ENCODE assay signal across 23 cellular contexts in genomic region chr10:117334075-117334474, GRCh38. TPM values are rescaled to one million over a fixed set of nuclear protein-coding genes. Genes with fewer than 3 reads are reported as not detected.
DNase-seq lines count a peak whose midpoint lies in the region; ATAC-seq, FAIRE-seq and TF ChIP-seq lines count a peak whose summit lies in the region.
"Had no signal": no experiment of that assay in that cellular context is flagged by ENCODE, and none has a peak within 500 bp of the region (broad histone marks: within the 10 kb centered on the region; RNA-seq: fewer than 3 reads in every experiment).

No MANE protein-coding gene starts in this region.

- TF ChIP-seq POLR2A in erythroblast (IDR thresholded peaks at IDR 0.05; ENCODE audit: low read length) (no peak), HepG2 (IDR thresholded peaks at IDR 0.05; ENCODE audit: insufficient read depth in 1 of 2, low read depth in 2 of 2, low read length in 2 of 2) (no peak)

- H3K27me3 ChIP-seq in HepG2 (ENCODE audit: control insufficient read depth in 1 of 2, insufficient read depth in 2 of 2, low read length in 2 of 2): no peaks in the 10 kb centered on the region
- H3K27me3 ChIP-seq: BE2C had no signal

- no peak overlapping the region for H3K4me2 ChIP-seq in HepG2 (ENCODE audit: low read depth, low read length)

- no peak for TF ChIP-seq RAD21 in HepG2 (CRISPR knock-in tag; IDR thresholded peaks at IDR 0.05)

- H3K27ac ChIP-seq in HepG2 (ENCODE audit: extremely low read length, insufficient read depth, low read length): no peak overlapping the region
- H3K27ac ChIP-seq: SK-N-MC had no signal

- no peaks in the 10 kb centered on the region for H3K4me1 Mint-ChIP-seq in HFFc6 (ENCODE audit: low read depth)

- H3K9ac ChIP-seq in HepG2 (ENCODE audit: insufficient read depth, low read depth, low read length): no peak overlapping the region

- H3K36me3 ChIP-seq in HepG2 (replicated peaks in 1 of 2; ENCODE audit: control insufficient read depth in 1 of 2, insufficient read depth in 2 of 2, low read length in 2 of 2): peaks cover 0 to 14% of the 10 kb centered on the region in 2 experiments; a peak in 3 of 5 replicates
- H3K36me3 ChIP-seq: BE2C had no signal

- intact Hi-C loops in HepG2 (cut with micrococcal nuclease; ENCODE audit: unreplicated experiment): no loop called here

- no peaks in the 10 kb centered on the region for H3K27me3 Mint-ChIP-seq in HFFc6 (ENCODE audit: insufficient read depth)
- H3K27me3 Mint-ChIP-seq: CD4-positive, CD25-positive, alpha-beta regulatory T cell; IgD-negative memory B cell had no signal

- H3K9me3 Mint-ChIP-seq in HFFc6: no peaks in the 10 kb centered on the region

- no peak overlapping the region for H3K4me3 ChIP-seq in HepG2 (replicated peaks in 1 of 3; ENCODE audit: insufficient read depth in 1 of 3, low read depth in 2 of 3, low read length in 3 of 3)
- H3K4me3 ChIP-seq: GM12878, SK-N-MC had no signal

- no peak overlapping the region for H2AFZ ChIP-seq in HepG2 (ENCODE audit: low read length)

- in situ Hi-C loops in HepG2 (cut with HindIII; ENCODE audit: extremely low pct_ligation_motif_present, low pct_unique_long_range_greater_than_20kb): no loop called here

- no peak for TF ChIP-seq CTCF in HepG2 (CRISPR knock-in tag; IDR thresholded peaks at IDR 0.05)
- TF ChIP-seq CTCF in HFFc6 (IDR thresholded peaks at IDR 0.05): no peak

- WGBS in HepG2 (ENCODE audit: low lambda C conversion rate): 100% methylated on average over 2 of the region's 2 CpGs

- BruUV-seq in HepG2 (replicated peaks; lab: Mats Ljungman, UMichigan): no TSS peak

- DNase-seq in EH (ENCODE audit: low read depth): peak; percentile 19
- DNase-seq in M059J (ENCODE audit: low read depth): peak; percentile 13
- DNase-seq in erythroblast (lab: John Stamatoyannopoulos, UW): peak; percentile 66 to 81
- no peak for DNase-seq in HepG2 (ENCODE audit: low spot score)
- no peak for DNase-seq in HFFc6
- no peak for DNase-seq in cerebellum (ENCODE audit: low spot score)
- DNase-seq in stimulated activated naive CD8-positive, alpha-beta T cell treated with anti-CD3 and anti-CD28 coated beads, Interleukin-15, Interleukin-2, amounts not matched to agents 100 U/mL and 50 U/mL, for 24 hours: no peak
- DNase-seq: BE2C; CD4-positive, CD25-positive, alpha-beta regulatory T cell; COR-L47; GF-D8; Karpas-422; NCI-H1105; NCI-H2081; NCI-H2171 treated with DMSO at 0.1 percent for 48 hours; NCI-H446; Right ventricle myocardium superior had no signal

- POLR2A ChIA-PET in HepG2 (lab: Yijun Ruan, JAX): no interaction called here

- no peaks in the 10 kb centered on the region for H3K4me1 ChIP-seq in HepG2 (ENCODE audit: insufficient read depth, low read length)
- H3K4me1 ChIP-seq: BE2C had no signal

- ATAC-seq in HepG2 (no peak), GM21423 (IDR thresholded peaks at IDR 0.05; ENCODE audit: unreplicated experiment) (no peak)
- no peak for ATAC-seq in stimulated activated naive CD8-positive, alpha-beta T cell treated with anti-CD3 and anti-CD28 coated beads, Interleukin-15, Interleukin-2, amounts not matched to agents 100 U/mL and 50 U/mL, for 24 hours
- ATAC-seq: GM12878 had no signal

- H3K4me3 Mint-ChIP-seq in HFFc6: no peak overlapping the region
- H3K4me3 Mint-ChIP-seq: CD4-positive, CD25-positive, alpha-beta regulatory T cell; IgD-negative memory B cell had no signal

- no peak for FAIRE-seq in HepG2 (lab: Jason Lieb, UNC)
- FAIRE-seq: GM12878, H1, RCC 7860 had no signal

- H4K20me1 ChIP-seq in HepG2 (ENCODE audit: insufficient read depth, low read length): no peaks in the 10 kb centered on the region

- H3K79me2 ChIP-seq in HepG2 (ENCODE audit: insufficient read depth, low read length): peaks cover 54% of the 10 kb centered on the region

- H3K36me3 Mint-ChIP-seq in HFFc6 (ENCODE audit: low read depth): peaks cover 11% of the 10 kb centered on the region; the same call in 1 of the 2 replicates

- no peak overlapping the region for H3K27ac Mint-ChIP-seq in HFFc6
- H3K27ac Mint-ChIP-seq: CD4-positive, CD25-positive, alpha-beta regulatory T cell had no signal

- CTCF ChIA-PET in HepG2 (lab: Yijun Ruan, JAX; ENCODE audit: low intra/inter-chr PET ratio, low total read pairs): no interaction called here

- TF ChIP-seq EP300 in HepG2 (IDR thresholded peaks at IDR 0.05; ENCODE audit: low read depth in 2 of 2, low read length in 2 of 2) (no peak), HepG2 (CRISPR knock-in tag; IDR thresholded peaks at IDR 0.05; ENCODE audit: borderline replicate concordance) (no peak)

- no peaks in the 10 kb centered on the region for H3K9me3 ChIP-seq in HepG2 (ENCODE audit: low read length)
- H3K9me3 ChIP-seq: BE2C had no signal

TF ChIP-seq in HepG2, 621 proteins besides CTCF, POLR2A, EP300 and RAD21:
- TF ChIP-seq ZNF770 (CRISPR knock-in tag; IDR thresholded peaks at IDR 0.05) (peak; percentile 88), HNF4A (CRISPR knock-in tag; IDR thresholded peaks at IDR 0.05) (no peak)

RNA-seq across cellular contexts. Expression of gene PDZD8, which starts 41.2 kb away (rescaled TPM):
- total RNA-seq in M059J (2014; rRNA removed; shearing (Covaris generic)): 12.8 and 15.9 TPM in 2 replicates
- total RNA-seq in HepG2 (2016; rRNA removed; fragmentation: Illumina TruSeq; extraction: Trizol): 32.0 and 34.2 TPM in 2 replicates
- total RNA-seq in HepG2 (2016; cell fraction: cytosol; rRNA removed; fragmentation: Illumina TruSeq; extraction: Trizol; ENCODE audit: low read depth): 1.8 and 3.3 TPM in 2 replicates
- 30.1 and 30.9 TPM in 2 replicates for total RNA-seq in HepG2 (2016; cell fraction: insoluble cytoplasmic fraction; rRNA removed; fragmentation: Illumina TruSeq; extraction: Trizol)
- 22.1 and 23.4 TPM in 2 replicates for total RNA-seq in HepG2 (2016; cell fraction: membrane; rRNA removed; fragmentation: Illumina TruSeq; extraction: Trizol)
- 34.9 and 35.6 TPM in 2 replicates for total RNA-seq in HepG2 (2016; cell fraction: nucleus; rRNA removed; fragmentation: Illumina TruSeq; extraction: Trizol)
- polyA plus RNA-seq in HepG2 (2011; rRNA removed): 8.2 and 11.2 TPM in 2 replicates
- polyA plus RNA-seq in HepG2 (2011; cell fraction: cytosol; rRNA removed): 5.4 and 9.0 TPM in 2 replicates
- 4.6 and 5.6 TPM in 2 replicates for polyA plus RNA-seq in HepG2 (2011; cell fraction: nucleus; rRNA removed)
- 13.9 and 14.8 TPM in 2 replicates for polyA plus RNA-seq in HepG2 (2012)
- polyA plus RNA-seq in HepG2 (2016; cell fraction: cytosol; fragmentation: Illumina TruSeq; extraction: Trizol; ENCODE audit: low read depth): 1.5 and 2.0 TPM in 2 replicates
- 20.4 and 20.5 TPM in 2 replicates for polyA plus RNA-seq in HepG2 (2016; cell fraction: insoluble cytoplasmic fraction; fragmentation: Illumina TruSeq; extraction: Trizol; ENCODE audit: low read depth)
- 9.6 and 10.4 TPM in 2 replicates for polyA plus RNA-seq in HepG2 (2016; cell fraction: membrane; fragmentation: Illumina TruSeq; extraction: Trizol; ENCODE audit: low read depth)
- polyA plus RNA-seq in HepG2 (2016; cell fraction: nucleus; fragmentation: Illumina TruSeq; extraction: Trizol; ENCODE audit: insufficient read depth, low read depth): 17.1 and 18.4 TPM in 2 replicates
- polyA minus RNA-seq in HepG2 (2011; rRNA and poly(A)+ RNA removed; ENCODE audit: low replicate concordance): 21.5 and 39.5 TPM in 2 replicates
- 38.4 and 49.5 TPM in 2 replicates for polyA minus RNA-seq in HepG2 (2011; cell fraction: cytosol; rRNA and poly(A)+ RNA removed)
- polyA minus RNA-seq in HepG2 (2011; cell fraction: nucleus; rRNA and poly(A)+ RNA removed): 38.2 and 59.4 TPM in 2 replicates
- total RNA-seq in HFFc6 (2021; fragmentation: NEBNext Ultra II Directional; extraction: Animal tissue kit (Norgen Biotek cat#: 25700)): 10 to 100 TPM; 29.9 to 32.5 (median 31.5) TPM
- total RNA-seq in cerebellum: 23.0 TPM

Comparison
In these comparisons a context has a peak if more than half of its experiments do, and no peak if none do; other contexts are left out.
1. DNase-seq: peak in EH (single experiment), M059J (single experiment) and erythroblast (2 of 2); none in HepG2 (single experiment), HFFc6 (single experiment), cerebellum (single experiment) and stimulated activated naive CD8-positive, alpha-beta T cell treated with anti-CD3 and anti-CD28 coated beads, Interleukin-15, Interleukin-2, amounts not matched to agents 100 U/mL and 50 U/mL, for 24 hours (single experiment).